Comparison of ENCODE assay signal across 18 cellular contexts in the genomic region with DNA sequence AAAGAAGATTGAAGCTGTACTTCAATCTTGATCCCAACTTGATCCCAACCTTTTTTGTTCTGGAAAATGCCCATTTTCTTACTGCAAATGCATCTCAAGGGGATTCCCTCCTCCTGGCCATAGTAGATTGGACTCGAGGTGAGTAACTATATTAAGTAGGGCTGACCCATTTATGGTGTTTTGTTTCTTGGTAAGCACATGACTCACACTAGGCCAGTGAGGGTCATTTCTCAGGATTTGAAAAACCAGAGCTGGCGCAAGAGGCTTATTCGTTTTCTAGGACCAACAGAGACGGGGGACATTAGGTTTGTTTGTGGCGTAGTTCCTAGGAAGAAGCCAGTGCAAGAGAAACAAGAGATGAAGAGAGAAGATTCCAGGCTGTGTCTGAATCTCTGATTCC. TPM values are rescaled to one million over a fixed set of nuclear protein-coding genes. Genes with fewer than 3 reads are reported as not detected.
DNase-seq lines count a peak whose midpoint lies in the region; ATAC-seq and TF ChIP-seq lines count a peak whose summit lies in the region.
"Had no signal": no experiment of that assay in that cellular context is flagged by ENCODE, and none has a peak within 500 bp of the region (broad histone marks: within the 10 kb centered on the region; RNA-seq: fewer than 3 reads in every experiment).

No MANE protein-coding gene starts in this region.

- no peaks in the 10 kb centered on the region for H3K36me3 Mint-ChIP-seq in effector memory CD8-positive, alpha-beta T cell (ENCODE audit: insufficient read depth)
- H3K36me3 Mint-ChIP-seq: CD14-positive monocyte had no signal

- H3K36me3 ChIP-seq in smooth muscle cell (ENCODE audit: low read depth): no peaks in the 10 kb centered on the region

- intact Hi-C loops in sciatic nerve (cut with DNase I): no loop called here

- no peaks in the 10 kb centered on the region for H3K4me1 ChIP-seq in smooth muscle cell (ENCODE audit: low read depth)

- H3K9me3 Mint-ChIP-seq in effector memory CD8-positive, alpha-beta T cell: no peaks in the 10 kb centered on the region
- H3K9me3 Mint-ChIP-seq: activated T-helper 2 cell treated with anti-CD3 and anti-CD28 coated beads, Interferon-gamma antibody, Interleukin-2, Interleukin-4, amounts not matched to agents 10 μg/mL and 5 μg/mL and 100 μg/mL, durations not matched to agents 14 hours and 24 hours and 36 hours had no signal

- H2AFZ ChIP-seq in smooth muscle cell (ENCODE audit: low read depth): no peak overlapping the region

- no peaks in the 10 kb centered on the region for H4K20me1 ChIP-seq in smooth muscle cell (ENCODE audit: low read depth)

- H3K4me2 ChIP-seq in smooth muscle cell: peak overlapping the region; percentile 8

- no peak overlapping the region for H3K4me3 Mint-ChIP-seq in effector memory CD8-positive, alpha-beta T cell
- H3K4me3 Mint-ChIP-seq: CD14-positive monocyte had no signal

- ATAC-seq in GM18517 (IDR thresholded peaks at IDR 0.05; ENCODE audit: unreplicated experiment) (no peak), sciatic nerve (no peak)
- ATAC-seq in effector memory CD8-positive, alpha-beta T cell (replicated peaks): no peak
- ATAC-seq: activated CD4-positive, CD25-positive, alpha-beta regulatory T cell treated with anti-CD3 and anti-CD28 coated beads, Interleukin-2, amount 50 U/mL, for 24 hours; left colon had no signal

- no peak overlapping the region for H3K9ac ChIP-seq in smooth muscle cell (ENCODE audit: low read depth)

- H3K27me3 Mint-ChIP-seq in effector memory CD8-positive, alpha-beta T cell: no peaks in the 10 kb centered on the region

- DNase-seq in HCEC 1CT (peak; percentile 85), T1000 (lab: John Stamatoyannopoulos, UW) (peak; percentile 96), fibroblast of peridontal ligament (ENCODE audit: extremely low read depth) (peak; percentile 43), smooth muscle cell (lab: John Stamatoyannopoulos, UW; ENCODE audit: unreplicated experiment) (no peak), sciatic nerve (ENCODE audit: low spot score) (no peak)
- DNase-seq in effector memory CD8-positive, alpha-beta T cell: no peak
- DNase-seq: amygdala, hypothalamus, KG1, left colon, NCI-H1105 treated with DMSO at 0.1 percent for 48 hours, T-helper 1 cell had no signal

- 54% methylated on average over 5 of the region's 5 CpGs for WGBS in smooth muscle cell (ENCODE audit: low lambda C conversion rate)

- no peaks in the 10 kb centered on the region for H3K9me3 ChIP-seq in smooth muscle cell (replicated peaks; ENCODE audit: low read depth)

- H3K79me2 ChIP-seq in smooth muscle cell (ENCODE audit: low read depth): no peaks in the 10 kb centered on the region

- H3F3A ChIP-seq in smooth muscle cell (ENCODE audit: low read depth): no peaks in the 10 kb centered on the region

- H3K27ac Mint-ChIP-seq in effector memory CD8-positive, alpha-beta T cell: no peak overlapping the region
- H3K27ac Mint-ChIP-seq: activated T-helper 2 cell treated with anti-CD3 and anti-CD28 coated beads, Interferon-gamma antibody, Interleukin-2, Interleukin-4, amounts not matched to agents 10 μg/mL and 5 μg/mL and 100 μg/mL, durations not matched to agents 14 hours and 24 hours and 36 hours had no signal

- H3K27ac ChIP-seq in smooth muscle cell (ENCODE audit: low read depth): peak overlapping the region; percentile 25
- H3K27ac ChIP-seq: RWPE1, skin epidermis had no signal

- TF ChIP-seq CTCF in smooth muscle cell (IDR thresholded peaks at IDR 0.05; ENCODE audit: borderline replicate concordance, insufficient read depth, poor library complexity, severe bottlenecking): no peak

- peaks cover 4 to 5% of the 10 kb centered on the region in 2 donors for H3K4me1 Mint-ChIP-seq in effector memory CD8-positive, alpha-beta T cell (ENCODE audit: low read depth in 2 of 2)
- H3K4me1 Mint-ChIP-seq: CD14-positive monocyte had no signal

- H3K27me3 ChIP-seq in smooth muscle cell (ENCODE audit: low read depth): no peaks in the 10 kb centered on the region

- H3K4me3 ChIP-seq in smooth muscle cell: no peak overlapping the region
- H3K4me3 ChIP-seq: skin epidermis had no signal

RNA-seq across cellular contexts. Expression of gene MRPL42, which starts 51.4 kb away (rescaled TPM):
- 113 and 135 TPM in 2 replicates for total RNA-seq in smooth muscle cell
- polyA plus RNA-seq in smooth muscle cell: 82.8 and 85.5 TPM in 2 replicates
- 41.4 TPM for total RNA-seq in sciatic nerve

RNA-seq across cellular contexts. Expression of gene SOCS2, which starts 53.8 kb away (rescaled TPM):
- 18.6 and 20.1 TPM in 2 replicates for total RNA-seq in smooth muscle cell
- polyA plus RNA-seq in smooth muscle cell: 4.9 and 10.8 TPM in 2 replicates
- total RNA-seq in sciatic nerve: 18.5 TPM

Comparison
In these comparisons a context has a peak if more than half of its experiments do, and no peak if none do; other contexts are left out.
1. DNase-seq: peak in HCEC 1CT (single experiment), T1000 (single experiment) and fibroblast of peridontal ligament (single experiment); none in smooth muscle cell (single experiment), effector memory CD8-positive, alpha-beta T cell (0 of 3) and sciatic nerve (single experiment).